8 cellular contexts compared by ENCODE assay signal in the genomic region with DNA sequence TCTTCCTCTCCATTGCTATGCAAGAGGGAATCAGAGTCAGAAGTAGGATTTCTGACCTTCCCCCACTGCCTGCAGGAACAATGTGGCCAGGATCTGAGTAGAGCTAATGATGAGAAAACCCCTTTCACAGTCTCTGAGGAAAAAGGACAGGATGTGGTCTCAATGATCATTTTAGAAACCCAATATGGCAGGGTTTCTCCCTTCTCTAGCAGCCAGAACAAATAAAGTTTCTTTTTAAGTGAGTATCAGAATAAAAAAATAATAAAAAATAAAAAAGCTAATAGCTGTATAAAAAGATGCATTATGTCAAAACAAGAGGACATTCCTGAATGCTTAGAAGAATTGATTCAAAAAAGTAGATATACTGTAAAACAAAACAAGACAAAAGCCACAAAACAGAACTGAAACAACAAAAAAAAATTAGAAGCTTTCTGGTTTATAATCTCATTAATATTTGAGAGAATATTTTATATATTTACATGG.
DNase-seq lines count a peak whose midpoint lies in the region; ATAC-seq, FAIRE-seq and TF ChIP-seq lines count a peak whose summit lies in the region.
"Had no signal": no experiment of that assay in that cellular context is flagged by ENCODE, and none has a peak within 500 bp of the region (broad histone marks: within the 10 kb centered on the region; RNA-seq: fewer than 3 reads in every experiment).

No MANE protein-coding gene starts in this region.

- H3F3A ChIP-seq in smooth muscle cell (ENCODE audit: low read depth), result no peaks in the 10 kb centered on the region

- H3K4me1 ChIP-seq in pancreas (no peaks in the 10 kb centered on the region), smooth muscle cell (ENCODE audit: low read depth) (no peaks in the 10 kb centered on the region)

- TF ChIP-seq CTCF in pancreas (IDR thresholded peaks at IDR 0.05), result no peak
- no peak for TF ChIP-seq CTCF in smooth muscle cell (IDR thresholded peaks at IDR 0.05; ENCODE audit: borderline replicate concordance, insufficient read depth, poor library complexity, severe bottlenecking)
- no peak for TF ChIP-seq CTCF in WERI-Rb-1 (IDR thresholded peaks at IDR 0.05; ENCODE audit: low read depth, low read length)

- no peaks in the 10 kb centered on the region for H3K9me3 ChIP-seq in pancreas
- H3K9me3 ChIP-seq in smooth muscle cell (replicated peaks; ENCODE audit: low read depth), result no peaks in the 10 kb centered on the region
- no peaks in the 10 kb centered on the region for H3K9me3 ChIP-seq in WERI-Rb-1 (ENCODE audit: severe bottlenecking)
- H3K9me3 ChIP-seq: SK-N-SH had no signal

- no peaks in the 10 kb centered on the region for H3K79me2 ChIP-seq in smooth muscle cell (ENCODE audit: low read depth)

- peak; percentile 32 for FAIRE-seq in pancreas (lab: Jason Lieb, UNC)

- H3K27ac ChIP-seq in pancreas (no peak overlapping the region), smooth muscle cell (ENCODE audit: low read depth) (no peak overlapping the region), WERI-Rb-1 (no peak overlapping the region)

- no peak overlapping the region for H3K4me3 ChIP-seq in pancreas
- no peak overlapping the region for H3K4me3 ChIP-seq in smooth muscle cell
- H3K4me3 ChIP-seq in WERI-Rb-1 (ENCODE audit: low read depth, low read length), result no peak overlapping the region

- ATAC-seq in GM19035 (IDR thresholded peaks at IDR 0.05; ENCODE audit: unreplicated experiment) (peak; percentile 97), HG02642 (IDR thresholded peaks at IDR 0.05; ENCODE audit: poor library complexity, unreplicated experiment) (peak; percentile 96), HG03575 (IDR thresholded peaks at IDR 0.05; ENCODE audit: extremely low read depth, insufficient number of reproducible peaks, low FRiP score, unreplicated experiment) (peak; percentile 97), pancreas (no peak)

- DNase-seq in pancreas (no peak), smooth muscle cell (lab: John Stamatoyannopoulos, UW; ENCODE audit: unreplicated experiment) (no peak), midbrain (lab: John Stamatoyannopoulos, UW) (no peak), WERI-Rb-1 (no peak)
- DNase-seq: SK-N-SH had no signal

- H2AFZ ChIP-seq in smooth muscle cell (ENCODE audit: low read depth), result no peak overlapping the region

- no peaks in the 10 kb centered on the region for H3K36me3 ChIP-seq in pancreas
- H3K36me3 ChIP-seq in smooth muscle cell (ENCODE audit: low read depth), result no peaks in the 10 kb centered on the region
- H3K36me3 ChIP-seq in WERI-Rb-1, result no peaks in the 10 kb centered on the region

- H3K9ac ChIP-seq in smooth muscle cell (ENCODE audit: low read depth), result no peak overlapping the region
- H3K9ac ChIP-seq: SK-N-SH had no signal

- no peaks in the 10 kb centered on the region for H4K20me1 ChIP-seq in smooth muscle cell (ENCODE audit: low read depth)

- intact Hi-C loops in pancreas (cut with DNase I), result no loop called here

- no peak overlapping the region for H3K4me2 ChIP-seq in smooth muscle cell
- H3K4me2 ChIP-seq: SK-N-SH had no signal

- no peaks in the 10 kb centered on the region for H3K27me3 ChIP-seq in pancreas
- no peaks in the 10 kb centered on the region for H3K27me3 ChIP-seq in smooth muscle cell (ENCODE audit: low read depth)
- H3K27me3 ChIP-seq in WERI-Rb-1 (ENCODE audit: insufficient read depth, low read depth, severe bottlenecking), result no peaks in the 10 kb centered on the region

Comparison
In these comparisons a context has a peak if more than half of its experiments do, and no peak if none do; other contexts are left out.
1. ATAC-seq: peak in GM19035 (single experiment), HG02642 (single experiment) and HG03575 (single experiment); none in pancreas (0 of 4).